8 cellular contexts compared by ENCODE assay signal in the genomic region with DNA sequence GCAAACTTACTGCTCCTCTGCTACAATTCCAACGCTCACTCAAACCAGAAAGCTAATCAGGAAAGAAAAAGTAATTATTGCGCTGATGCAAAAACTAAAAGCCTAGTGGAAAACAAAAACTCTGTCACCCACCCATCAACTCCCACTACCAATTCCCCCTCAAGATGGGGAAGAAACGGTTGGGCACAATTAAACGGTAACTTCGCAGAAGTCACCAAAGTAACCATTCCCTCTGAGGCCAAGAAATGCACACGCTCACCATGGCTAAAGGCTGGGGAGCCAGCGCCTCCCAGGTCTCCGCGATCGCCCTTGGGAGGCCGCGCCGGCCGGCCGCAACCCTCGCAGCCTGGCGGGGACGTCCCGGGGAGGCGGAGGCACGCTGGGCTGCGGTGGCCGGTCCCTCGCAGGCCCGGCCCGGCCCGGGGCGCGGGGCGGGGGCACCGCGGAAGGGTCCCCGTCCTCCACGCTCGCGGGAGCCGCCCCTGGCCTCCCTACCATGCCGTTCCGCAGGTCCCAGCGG. TPM values are rescaled to one million over a fixed set of nuclear protein-coding genes. Genes with fewer than 3 reads are reported as not detected.
DNase-seq lines count a peak whose midpoint lies in the region; ATAC-seq and TF ChIP-seq lines count a peak whose summit lies in the region.

No MANE protein-coding gene starts in this region.

- peak overlapping the region; percentile 85 for H3K4me3 ChIP-seq in ovary

- H3K9me3 ChIP-seq in ovary: no peaks in the 10 kb centered on the region

- no peaks in the 10 kb centered on the region for H3K4me1 ChIP-seq in ovary (ENCODE audit: insufficient read depth)

- peaks cover 8% of the 10 kb centered on the region for H3K4me1 Mint-ChIP-seq in Calu3 (ENCODE audit: low read depth, unreplicated experiment)
- H3K4me1 Mint-ChIP-seq in activated CD8-positive, alpha-beta T cell treated with anti-CD3 and anti-CD28 coated beads, Interleukin-2, amount 10 ng/mL, durations not matched to agents 7 days and 5 days (ENCODE audit: low read depth): peaks cover 22% of the 10 kb centered on the region

- POLR2A ChIA-PET in activated CD8-positive, alpha-beta T cell treated with anti-CD3 and anti-CD28 coated beads, Interleukin-2, amount 10 ng/mL, durations not matched to agents 7 days and 5 days (lab: Charles Lee): interaction anchor here (0.6 to 1.6 kb wide), 5 partner anchors 9 to 421 kb away, joined by 3 to 5 read pairs (median 3); partner anchors contain the start of gene MINDY2

- H3K27ac ChIP-seq in ovary: peak overlapping the region; percentile 95 to 97

- no peaks in the 10 kb centered on the region for H3K27me3 Mint-ChIP-seq in Calu3 (ENCODE audit: unreplicated experiment)
- H3K27me3 Mint-ChIP-seq in activated CD8-positive, alpha-beta T cell treated with anti-CD3 and anti-CD28 coated beads, Interleukin-2, amount 10 ng/mL, durations not matched to agents 7 days and 5 days (ENCODE audit: low read depth): no peaks in the 10 kb centered on the region

- no peaks in the 10 kb centered on the region for H3K36me3 ChIP-seq in ovary

- BruUV-seq in Calu3 (replicated peaks; lab: Mats Ljungman, UMichigan): no TSS peak

- DNase-seq in Calu3: no peak
- no peak for DNase-seq in activated CD8-positive, alpha-beta T cell treated with anti-CD3 and anti-CD28 coated beads, Interleukin-2, amount 10 ng/mL, durations not matched to agents 7 days and 5 days
- DNase-seq in Right ventricle myocardium superior: no peak
- DNase-seq in ovary: no peak
- DNase-seq in activated CD4-positive, alpha-beta T cell treated with anti-CD3 and anti-CD28 coated beads, Interleukin-2, amount 50 U/mL, for 48 hours: no peak

- intact Hi-C loops in Calu3 (cut with micrococcal nuclease; ENCODE audit: unreplicated experiment) (loop anchor here (5.0 kb wide), 1 partner anchor 161 kb away; the partner anchor contains the start of gene MINDY2), Right ventricle myocardium superior (cut with DNase I) (no loop called here), ovary (cut with DNase I) (no loop called here)

- CTCF ChIA-PET in Calu3 (lab: Charles Lee): interaction anchor here (0.6 kb wide), 1 partner anchor 63 kb away, joined by 3 read pairs; no protein-coding TSS in a partner anchor
- CTCF ChIA-PET in activated CD8-positive, alpha-beta T cell treated with anti-CD3 and anti-CD28 coated beads, Interleukin-2, amount 10 ng/mL, durations not matched to agents 7 days and 5 days (lab: Charles Lee): interaction anchor here (1.9 kb wide), 1 partner anchor 162 kb away, joined by 8 read pairs; the partner anchor contains the start of gene MINDY2

- WGBS in ovary, 3 donors: 0% methylated on average over 11 to 40 of the region's 40 CpGs

- ATAC-seq in GM19463 (IDR thresholded peaks at IDR 0.05; ENCODE audit: unreplicated experiment) (peak; percentile 31), HG03565 (IDR thresholded peaks at IDR 0.05; ENCODE audit: unreplicated experiment) (peak; percentile 25), Right ventricle myocardium superior (ENCODE audit: poor library complexity) (peak; percentile 66), GM18873 (IDR thresholded peaks at IDR 0.05; ENCODE audit: low FRiP score, unreplicated experiment) (no peak)
- ATAC-seq in activated CD8-positive, alpha-beta T cell treated with anti-CD3 and anti-CD28 coated beads, Interleukin-2, amount 10 ng/mL, durations not matched to agents 7 days and 5 days: no peak

- H3K27ac Mint-ChIP-seq in Calu3 (ENCODE audit: unreplicated experiment): peak overlapping the region; percentile 99
- H3K27ac Mint-ChIP-seq in activated CD8-positive, alpha-beta T cell treated with anti-CD3 and anti-CD28 coated beads, Interleukin-2, amount 10 ng/mL, durations not matched to agents 7 days and 5 days: peak overlapping the region; percentile 100

- TF ChIP-seq CTCF in Calu3 (IDR thresholded peaks at IDR 0.05; ENCODE audit: unreplicated experiment): no peak
- TF ChIP-seq CTCF in ovary (IDR thresholded peaks at IDR 0.05): no peak

- H3K4me3 Mint-ChIP-seq in Calu3 (ENCODE audit: low read depth, unreplicated experiment): peak overlapping the region; percentile 96
- H3K4me3 Mint-ChIP-seq in activated CD8-positive, alpha-beta T cell treated with anti-CD3 and anti-CD28 coated beads, Interleukin-2, amount 10 ng/mL, durations not matched to agents 7 days and 5 days: peak overlapping the region; percentile 97

- no peaks in the 10 kb centered on the region for H3K27me3 ChIP-seq in ovary

- H3K36me3 Mint-ChIP-seq in Calu3 (ENCODE audit: insufficient read depth, unreplicated experiment): peaks cover 54% of the 10 kb centered on the region
- H3K36me3 Mint-ChIP-seq in activated CD8-positive, alpha-beta T cell treated with anti-CD3 and anti-CD28 coated beads, Interleukin-2, amount 10 ng/mL, durations not matched to agents 7 days and 5 days (ENCODE audit: low read depth): peaks cover 25% of the 10 kb centered on the region

- TF ChIP-seq POLR2A in ovary (IDR thresholded peaks at IDR 0.05): no peak

- TF ChIP-seq EP300 in ovary (IDR thresholded peaks at IDR 0.05): no peak

- H3K9me3 Mint-ChIP-seq in Calu3 (ENCODE audit: low read depth, unreplicated experiment): no peaks in the 10 kb centered on the region
- H3K9me3 Mint-ChIP-seq in activated CD8-positive, alpha-beta T cell treated with anti-CD3 and anti-CD28 coated beads, Interleukin-2, amount 10 ng/mL, durations not matched to agents 7 days and 5 days (ENCODE audit: insufficient read depth): no peaks in the 10 kb centered on the region

RNA-seq across cellular contexts. Expression of gene SLTM, which starts 0.6 kb away (rescaled TPM):
- total RNA-seq in Calu3 (2022) (131 and 135 TPM in 2 replicates), Right ventricle myocardium superior (45.0 TPM), ovary (10 to 100 TPM; 59.3 to 76.1 (median 68.0) TPM)
- 100 to 1,000 TPM; 120 to 122 TPM for total RNA-seq in activated CD8-positive, alpha-beta T cell treated with anti-CD3 and anti-CD28 coated beads, Interleukin-2, amount 10 ng/mL, durations not matched to agents 7 days and 5 days
- polyA plus RNA-seq in ovary: 10 to 100 TPM; 48.6 to 54.0 TPM

RNA-seq across cellular contexts. Expression of gene RNF111, which starts 54.6 kb away (rescaled TPM):
- total RNA-seq in Calu3 (2022) (55.2 and 65.8 TPM in 2 replicates), Right ventricle myocardium superior (18.3 TPM), ovary (10 to 100 TPM; 12.8 to 47.5 (median 29.3) TPM)
- total RNA-seq in activated CD8-positive, alpha-beta T cell treated with anti-CD3 and anti-CD28 coated beads, Interleukin-2, amount 10 ng/mL, durations not matched to agents 7 days and 5 days: 10 to 100 TPM; 36.7 to 38.9 TPM
- polyA plus RNA-seq in ovary: 10 to 100 TPM; 10.1 to 33.0 TPM

Comparison
In these comparisons a context has a peak if more than half of its experiments do, and no peak if none do; other contexts are left out.
1. ATAC-seq: peak in GM19463 (single experiment), HG03565 (single experiment) and Right ventricle myocardium superior (single experiment); none in activated CD8-positive, alpha-beta T cell treated with anti-CD3 and anti-CD28 coated beads, Interleukin-2, amount 10 ng/mL, durations not matched to agents 7 days and 5 days (single experiment) and GM18873 (single experiment).